Comparison of ENCODE assay signal across 18 cellular contexts in the genomic region with DNA sequence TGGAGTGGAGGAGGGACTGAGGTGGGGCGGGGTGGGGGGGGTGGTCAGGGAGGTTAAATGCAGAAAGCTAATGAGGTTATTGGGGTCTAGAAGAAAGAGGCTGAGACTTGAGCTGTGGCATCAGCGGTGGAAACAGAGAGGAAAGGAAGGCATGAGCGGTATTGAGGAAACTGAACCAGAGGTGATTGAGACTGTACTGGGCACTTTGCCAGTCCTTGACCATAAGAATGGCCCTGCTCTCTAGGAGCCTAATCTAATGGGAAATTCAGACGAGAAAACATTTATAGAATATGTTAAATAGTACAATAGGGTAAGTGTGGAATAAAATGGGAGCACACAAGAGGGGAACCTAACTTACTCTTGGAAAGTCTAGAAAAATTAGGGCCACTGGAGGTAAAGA. TPM values are rescaled to one million over a fixed set of nuclear protein-coding genes. Genes with fewer than 3 reads are reported as not detected.
"Had no signal": no experiment of that assay in that cellular context is flagged by ENCODE, and none has a peak within 500 bp of the region (broad histone marks: within the 10 kb centered on the region; RNA-seq: fewer than 3 reads in every experiment).

No MANE protein-coding gene starts in this region.

- ATAC-seq: natural killer cell treated with Interleukin-12 subunit alpha and Interleukin-12 subunit beta and Interleukin-15 and Interleukin-18, amount 100 ng/mL, for 72 hours; pancreas; right lobe of liver; stimulated activated effector memory CD8-positive, alpha-beta T cell treated with anti-CD3 and anti-CD28 coated beads, Interleukin-12 subunit alpha, Interleukin-12 subunit beta, amount 100 ng/mL, for 72 hours; stimulated activated naive B cell treated with anti-CD40 and anti-IgM and Interleukin-4, amounts not matched to agents 10 μg/mL and 1 μg/mL and 100 μg/mL, for 72 hours had no signal

- DNase-seq: nephron progenitor cell; nucleus accumbens; pancreas; right cardiac atrium; right lobe of liver; sigmoid colon; stimulated activated CD4-positive, alpha-beta T cell treated with anti-CD3 and anti-CD28 coated beads, Interleukin-15, amount 100 ng/mL, for 24 hours; stimulated activated CD4-positive, alpha-beta T cell treated with anti-CD3 and anti-CD28 coated beads, Interleukin-2, amount 100 ng/mL, for 24 hours; stimulated activated CD4-positive, alpha-beta T cell treated with anti-CD3 and anti-CD28 coated beads, Interleukin-2, amount 100 ng/mL, for 48 hours; stimulated activated CD4-positive, alpha-beta T cell treated with anti-CD3 and anti-CD28 coated beads, Interleukin-4, amount 100 ng/mL, for 24 hours; stimulated activated naive B cell treated with anti-CD40 and anti-IgM and Interleukin-4, amounts not matched to agents 10 μg/mL and 1 μg/mL and 100 μg/mL, for 72 hours; stimulated activated naive CD4-positive, alpha-beta T cell treated with Interleukin-2 at 50 U/mL for 16 hours; stomach; thyroid gland; trophoblast cell; upper lobe of left lung had no signal

RNA-seq across cellular contexts. Expression of a gene that starts 23.7 kb away (rescaled TPM):
- total RNA-seq: natural killer cell treated with Interleukin-12 subunit alpha and Interleukin-12 subunit beta and Interleukin-15 and Interleukin-18, amount 100 ng/mL, for 72 hours had no signal
